In genomic region chr10:46228076-46229071, GRCh38 we compare ENCODE assay signal across 1 cellular context.
TF ChIP-seq lines count a peak whose summit lies in the region.

No MANE protein-coding gene starts in this region.

TF ChIP-seq in liver, 16 proteins besides CTCF, POLR2A, EP300 and RAD21 (continued from another document):
- TF ChIP-seq ZBTB33 (IDR thresholded peaks at IDR 0.05): no peak
- no peak for TF ChIP-seq FOXA2 (IDR thresholded peaks at IDR 0.05)
